Comparison of ENCODE assay signal across 8 cellular contexts in the genomic region with DNA sequence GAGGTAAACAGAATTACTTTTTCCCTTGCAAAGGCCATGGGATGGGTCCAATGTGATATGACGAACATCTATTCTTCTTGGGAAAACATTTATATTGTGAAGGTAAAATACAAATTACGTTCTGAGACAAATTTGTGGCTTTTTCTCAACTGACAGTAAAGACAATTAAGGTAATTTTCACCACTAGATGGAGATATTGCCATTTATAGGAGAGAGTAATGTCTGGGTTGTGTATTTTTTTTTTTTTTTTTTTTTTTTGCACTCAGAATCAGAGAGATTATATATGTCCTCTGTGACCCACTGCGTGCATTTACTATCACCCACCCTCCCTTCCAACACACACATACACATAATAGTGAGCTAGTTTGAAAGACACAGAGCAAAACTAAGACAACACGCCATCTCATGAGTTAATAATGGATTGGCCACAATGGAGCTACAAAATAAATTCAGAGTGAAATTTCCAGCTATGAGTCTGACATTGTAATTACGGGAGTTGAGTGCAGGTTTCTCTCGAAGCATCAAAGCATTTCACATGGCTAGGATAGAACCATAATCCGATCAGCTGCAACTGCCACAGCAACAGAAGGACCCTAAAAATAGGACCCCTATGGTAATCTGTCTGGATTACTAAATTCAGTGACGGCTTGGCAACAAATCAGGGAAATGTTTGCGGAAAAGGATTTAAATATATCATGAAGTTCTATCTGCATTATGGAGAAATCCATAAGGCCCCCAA. TPM values are rescaled to one million over a fixed set of nuclear protein-coding genes. Genes with fewer than 3 reads are reported as not detected.
DNase-seq lines count a peak whose midpoint lies in the region; ATAC-seq and TF ChIP-seq lines count a peak whose summit lies in the region.

No MANE protein-coding gene starts in this region.

- TF ChIP-seq CTCF in activated CD8-positive, alpha-beta T cell treated with anti-CD3 and anti-CD28 coated beads for 36 hours (IDR thresholded peaks at IDR 0.05): peak; percentile 67

- peaks cover 8% of the 10 kb centered on the region for H3K27me3 Mint-ChIP-seq in activated CD8-positive, alpha-beta T cell treated with anti-CD3 and anti-CD28 coated beads for 36 hours
- H3K27me3 Mint-ChIP-seq in activated CD8-positive, alpha-beta T cell treated with anti-CD3 and anti-CD28 coated beads, Interleukin-2, amount 10 ng/mL, durations not matched to agents 7 days and 5 days (ENCODE audit: low read depth): peaks cover 10% of the 10 kb centered on the region
- peaks cover 12 to 19% of the 10 kb centered on the region in 2 donors for H3K27me3 Mint-ChIP-seq in stimulated activated naive B cell treated with anti-CD40 and anti-IgM and Interleukin-4, amounts not matched to agents 10 μg/mL and 1 μg/mL and 100 μg/mL, for 72 hours
- H3K27me3 Mint-ChIP-seq in activated naive CD4-positive, alpha-beta T cell treated with anti-CD3 and anti-CD28 coated beads, Interleukin-2, amount 10 ng/mL, durations not matched to agents 7 days and 5 days: peaks cover 11% of the 10 kb centered on the region

- no peaks in the 10 kb centered on the region for H3K36me3 Mint-ChIP-seq in activated CD8-positive, alpha-beta T cell treated with anti-CD3 and anti-CD28 coated beads for 36 hours (ENCODE audit: low read depth)
- no peaks in the 10 kb centered on the region for H3K36me3 Mint-ChIP-seq in activated CD8-positive, alpha-beta T cell treated with anti-CD3 and anti-CD28 coated beads, Interleukin-2, amount 10 ng/mL, durations not matched to agents 7 days and 5 days (ENCODE audit: low read depth)
- no peaks in the 10 kb centered on the region for H3K36me3 Mint-ChIP-seq in stimulated activated naive B cell treated with anti-CD40 and anti-IgM and Interleukin-4, amounts not matched to agents 10 μg/mL and 1 μg/mL and 100 μg/mL, for 72 hours
- no peaks in the 10 kb centered on the region for H3K36me3 Mint-ChIP-seq in activated naive CD4-positive, alpha-beta T cell treated with anti-CD3 and anti-CD28 coated beads, Interleukin-2, amount 10 ng/mL, durations not matched to agents 7 days and 5 days

- intact Hi-C loops in activated CD8-positive, alpha-beta T cell treated with anti-CD3 and anti-CD28 coated beads for 36 hours (cut with micrococcal nuclease): no loop called here

- no peak overlapping the region for H3K27ac Mint-ChIP-seq in activated CD8-positive, alpha-beta T cell treated with anti-CD3 and anti-CD28 coated beads for 36 hours
- H3K27ac Mint-ChIP-seq in activated CD8-positive, alpha-beta T cell treated with anti-CD3 and anti-CD28 coated beads, Interleukin-2, amount 10 ng/mL, durations not matched to agents 7 days and 5 days: no peak overlapping the region
- H3K27ac Mint-ChIP-seq in stimulated activated naive B cell treated with anti-CD40 and anti-IgM and Interleukin-4, amounts not matched to agents 10 μg/mL and 1 μg/mL and 100 μg/mL, for 72 hours: no peak overlapping the region
- H3K27ac Mint-ChIP-seq in activated naive CD4-positive, alpha-beta T cell treated with anti-CD3 and anti-CD28 coated beads, Interleukin-2, amount 10 ng/mL, durations not matched to agents 7 days and 5 days: no peak overlapping the region

- no peaks in the 10 kb centered on the region for H3K4me1 Mint-ChIP-seq in activated CD8-positive, alpha-beta T cell treated with anti-CD3 and anti-CD28 coated beads for 36 hours (ENCODE audit: low read depth)
- H3K4me1 Mint-ChIP-seq in activated CD8-positive, alpha-beta T cell treated with anti-CD3 and anti-CD28 coated beads, Interleukin-2, amount 10 ng/mL, durations not matched to agents 7 days and 5 days (ENCODE audit: low read depth): no peaks in the 10 kb centered on the region
- no peaks in the 10 kb centered on the region for H3K4me1 Mint-ChIP-seq in stimulated activated naive B cell treated with anti-CD40 and anti-IgM and Interleukin-4, amounts not matched to agents 10 μg/mL and 1 μg/mL and 100 μg/mL, for 72 hours
- H3K4me1 Mint-ChIP-seq in activated naive CD4-positive, alpha-beta T cell treated with anti-CD3 and anti-CD28 coated beads, Interleukin-2, amount 10 ng/mL, durations not matched to agents 7 days and 5 days: no peaks in the 10 kb centered on the region

- H3K4me3 Mint-ChIP-seq in activated CD8-positive, alpha-beta T cell treated with anti-CD3 and anti-CD28 coated beads for 36 hours: no peak overlapping the region
- no peak overlapping the region for H3K4me3 Mint-ChIP-seq in activated CD8-positive, alpha-beta T cell treated with anti-CD3 and anti-CD28 coated beads, Interleukin-2, amount 10 ng/mL, durations not matched to agents 7 days and 5 days
- no peak overlapping the region for H3K4me3 Mint-ChIP-seq in stimulated activated naive B cell treated with anti-CD40 and anti-IgM and Interleukin-4, amounts not matched to agents 10 μg/mL and 1 μg/mL and 100 μg/mL, for 72 hours
- no peak overlapping the region for H3K4me3 Mint-ChIP-seq in activated naive CD4-positive, alpha-beta T cell treated with anti-CD3 and anti-CD28 coated beads, Interleukin-2, amount 10 ng/mL, durations not matched to agents 7 days and 5 days

- CTCF ChIA-PET in activated CD8-positive, alpha-beta T cell treated with anti-CD3 and anti-CD28 coated beads for 36 hours (lab: Charles Lee): interaction anchor here (0.6 to 4.3 kb wide), 28 partner anchors 12 to 1540 kb away, joined by 3 to 14 read pairs (median 3); no protein-coding TSS in a partner anchor
- CTCF ChIA-PET in activated CD8-positive, alpha-beta T cell treated with anti-CD3 and anti-CD28 coated beads, Interleukin-2, amount 10 ng/mL, durations not matched to agents 7 days and 5 days (lab: Charles Lee): interaction anchor here (0.6 to 2.6 kb wide), 19 partner anchors 8 to 1445 kb away, joined by 3 to 9 read pairs (median 4); no protein-coding TSS in a partner anchor
- CTCF ChIA-PET in activated naive CD4-positive, alpha-beta T cell treated with anti-CD3 and anti-CD28 coated beads, Interleukin-2, amount 10 ng/mL, durations not matched to agents 7 days and 5 days (lab: Charles Lee): interaction anchor here (0.6 to 2.5 kb wide), 16 partner anchors 10 to 1572 kb away, joined by 3 to 7 read pairs (median 3); no protein-coding TSS in a partner anchor

- DNase-seq in activated CD8-positive, alpha-beta T cell treated with anti-CD3 and anti-CD28 coated beads for 36 hours: no peak
- no peak for DNase-seq in activated CD8-positive, alpha-beta T cell treated with anti-CD3 and anti-CD28 coated beads, Interleukin-2, amount 10 ng/mL, durations not matched to agents 7 days and 5 days
- DNase-seq in KG1 (lab: John Stamatoyannopoulos, UW): peak; percentile 45
- peak; percentile 64 for DNase-seq in SK-N-DZ (ENCODE audit: low spot score)
- DNase-seq in fibroblast of peridontal ligament (ENCODE audit: extremely low read depth): peak; percentile 67
- no peak for DNase-seq in stimulated activated naive B cell treated with anti-CD40 and anti-IgM and Interleukin-4, amounts not matched to agents 10 μg/mL and 1 μg/mL and 100 μg/mL, for 72 hours
- no peak for DNase-seq in activated naive CD4-positive, alpha-beta T cell treated with anti-CD3 and anti-CD28 coated beads, Interleukin-2, amount 10 ng/mL, durations not matched to agents 7 days and 5 days

- no peaks in the 10 kb centered on the region for H3K9me3 Mint-ChIP-seq in activated CD8-positive, alpha-beta T cell treated with anti-CD3 and anti-CD28 coated beads for 36 hours
- no peaks in the 10 kb centered on the region for H3K9me3 Mint-ChIP-seq in activated CD8-positive, alpha-beta T cell treated with anti-CD3 and anti-CD28 coated beads, Interleukin-2, amount 10 ng/mL, durations not matched to agents 7 days and 5 days (ENCODE audit: insufficient read depth)
- no peaks in the 10 kb centered on the region for H3K9me3 Mint-ChIP-seq in stimulated activated naive B cell treated with anti-CD40 and anti-IgM and Interleukin-4, amounts not matched to agents 10 μg/mL and 1 μg/mL and 100 μg/mL, for 72 hours
- H3K9me3 Mint-ChIP-seq in activated naive CD4-positive, alpha-beta T cell treated with anti-CD3 and anti-CD28 coated beads, Interleukin-2, amount 10 ng/mL, durations not matched to agents 7 days and 5 days: no peaks in the 10 kb centered on the region

- ATAC-seq in activated CD8-positive, alpha-beta T cell treated with anti-CD3 and anti-CD28 coated beads for 36 hours: no peak
- ATAC-seq in activated CD8-positive, alpha-beta T cell treated with anti-CD3 and anti-CD28 coated beads, Interleukin-2, amount 10 ng/mL, durations not matched to agents 7 days and 5 days: no peak
- peak; percentile 39 to 57 for ATAC-seq in stimulated activated naive B cell treated with anti-CD40 and anti-IgM and Interleukin-4, amounts not matched to agents 10 μg/mL and 1 μg/mL and 100 μg/mL, for 72 hours (replicated peaks)
- ATAC-seq in GM18502 (IDR thresholded peaks at IDR 0.05; ENCODE audit: poor library complexity, unreplicated experiment): no peak

- POLR2A ChIA-PET in activated CD8-positive, alpha-beta T cell treated with anti-CD3 and anti-CD28 coated beads for 36 hours (lab: Charles Lee): interaction anchor here (0.7 kb wide), 1 partner anchor 703 kb away, joined by 5 read pairs; no protein-coding TSS in a partner anchor
- POLR2A ChIA-PET in activated CD8-positive, alpha-beta T cell treated with anti-CD3 and anti-CD28 coated beads, Interleukin-2, amount 10 ng/mL, durations not matched to agents 7 days and 5 days (lab: Charles Lee): no interaction called here

RNA-seq across cellular contexts. Expression of a gene that starts 49.2 kb away (rescaled TPM):
- total RNA-seq in activated CD8-positive, alpha-beta T cell treated with anti-CD3 and anti-CD28 coated beads for 36 hours: 10 to 100 TPM; 33.5 to 36.5 TPM
- 10 to 100 TPM; 88.2 to 90.8 TPM for total RNA-seq in activated CD8-positive, alpha-beta T cell treated with anti-CD3 and anti-CD28 coated beads, Interleukin-2, amount 10 ng/mL, durations not matched to agents 7 days and 5 days
- not detected in 2 replicates for polyA plus RNA-seq in SK-N-DZ (2014; cell fraction: cytosol; rRNA removed)
- not detected in 2 replicates for polyA plus RNA-seq in SK-N-DZ (2014; cell fraction: nucleus; rRNA removed)

Comparison
In these comparisons a context has a peak if more than half of its experiments do, and no peak if none do; other contexts are left out.
1. ATAC-seq: peak in stimulated activated naive B cell treated with anti-CD40 and anti-IgM and Interleukin-4, amounts not matched to agents 10 μg/mL and 1 μg/mL and 100 μg/mL, for 72 hours (2 of 2); none in activated CD8-positive, alpha-beta T cell treated with anti-CD3 and anti-CD28 coated beads for 36 hours (single experiment), activated CD8-positive, alpha-beta T cell treated with anti-CD3 and anti-CD28 coated beads, Interleukin-2, amount 10 ng/mL, durations not matched to agents 7 days and 5 days (single experiment) and GM18502 (single experiment).
2. DNase-seq: peak in KG1 (single experiment), SK-N-DZ (single experiment) and fibroblast of peridontal ligament (single experiment); none in activated CD8-positive, alpha-beta T cell treated with anti-CD3 and anti-CD28 coated beads for 36 hours (single experiment), activated CD8-positive, alpha-beta T cell treated with anti-CD3 and anti-CD28 coated beads, Interleukin-2, amount 10 ng/mL, durations not matched to agents 7 days and 5 days (single experiment), stimulated activated naive B cell treated with anti-CD40 and anti-IgM and Interleukin-4, amounts not matched to agents 10 μg/mL and 1 μg/mL and 100 μg/mL, for 72 hours (single experiment) and activated naive CD4-positive, alpha-beta T cell treated with anti-CD3 and anti-CD28 coated beads, Interleukin-2, amount 10 ng/mL, durations not matched to agents 7 days and 5 days (single experiment).